ENCODE assay signal across 17 cellular contexts in the genomic region with DNA sequence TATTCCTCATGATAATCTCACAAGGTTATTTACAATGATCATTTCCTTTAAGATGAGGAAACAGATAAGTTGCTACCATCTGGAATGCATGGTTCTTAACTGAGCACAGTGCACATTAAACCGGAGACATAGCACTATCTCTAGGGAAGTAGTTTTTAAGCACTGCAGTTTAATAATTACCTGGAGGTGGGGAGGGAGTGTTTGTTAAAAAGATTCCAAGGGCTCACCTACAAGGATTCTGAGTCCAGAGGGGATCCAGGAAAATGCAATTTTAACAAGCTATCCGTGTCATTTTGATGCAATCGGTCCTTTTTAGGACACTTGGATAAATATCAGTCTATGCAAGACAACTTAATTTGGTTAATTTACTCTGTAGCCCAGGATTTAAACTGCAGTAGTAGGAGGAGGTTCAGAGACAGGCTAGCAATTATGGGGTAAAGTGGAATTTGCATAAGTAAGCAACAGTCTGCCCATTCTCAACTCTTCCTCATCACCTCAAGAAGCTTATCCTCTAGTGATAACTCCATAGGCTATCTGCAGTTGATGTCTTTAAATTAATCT.
"Had no signal": no experiment of that assay in that cellular context is flagged by ENCODE, and none has a peak within 500 bp of the region (broad histone marks: within the 10 kb centered on the region; RNA-seq: fewer than 3 reads in every experiment).

No MANE protein-coding gene starts in this region.

- H3K27me3 ChIP-seq: esophagus squamous epithelium, foreskin keratinocyte, heart right ventricle, pancreas, right atrium auricular region, transverse colon had no signal

- DNase-seq: activated CD4-positive, alpha-beta T cell treated with anti-CD3 and anti-CD28 coated beads for 4 hours; activated CD8-positive, alpha-beta memory T cell treated with anti-CD3 and anti-CD28 coated beads, Interleukin-2, amount 50 U/mL, for 48 hours; activated CD8-positive, alpha-beta T cell treated with anti-CD3 and anti-CD28 coated beads, Interleukin-2, amount 10 ng/mL, durations not matched to agents 7 days and 5 days; activated naive CD8-positive, alpha-beta T cell treated with anti-CD3 and anti-CD28 coated beads, Interleukin-2, amount 10 ng/mL, durations not matched to agents 7 days and 5 days; anterior cingulate cortex; esophagus squamous epithelium; foreskin keratinocyte; heart right ventricle; islet precursor cell; left ventricle myocardium superior; pancreas; stimulated activated CD4-positive, alpha-beta T cell treated with anti-CD3 and anti-CD28 coated beads, Interleukin-2, amount 100 ng/mL, for 24 hours; stimulated activated naive B cell treated with anti-CD40 and anti-IgM and Interleukin-4, amounts not matched to agents 10 μg/mL and 1 μg/mL and 100 μg/mL, for 72 hours; T-helper 9 cell; transverse colon had no signal

- H3K4me3 ChIP-seq: esophagus squamous epithelium, heart right ventricle, neural progenitor cell, pancreas, right atrium auricular region, transverse colon had no signal

- H3K9ac ChIP-seq: neural progenitor cell had no signal

- H3K36me3 ChIP-seq: esophagus squamous epithelium, heart right ventricle, neural progenitor cell, pancreas, transverse colon had no signal

- H3K4me2 ChIP-seq: neural progenitor cell had no signal

- H3K9me3 ChIP-seq: esophagus squamous epithelium, heart right ventricle, pancreas, right atrium auricular region, transverse colon had no signal

- H2AFZ ChIP-seq: neural progenitor cell had no signal

- H3K27ac ChIP-seq: esophagus squamous epithelium, heart right ventricle, neural progenitor cell, pancreas, transverse colon had no signal
